ENCODE assay signal across 8 cellular contexts in genomic region chr17:38750312-38751121, GRCh38. TPM values are rescaled to one million over a fixed set of nuclear protein-coding genes. Genes with fewer than 3 reads are reported as not detected.
A peak's percentile ranks its signal among the peaks of the same experiment; 100 is the strongest.
DNase-seq lines count a peak whose midpoint lies in the region; ATAC-seq, FAIRE-seq and TF ChIP-seq lines count a peak whose summit lies in the region.

No MANE protein-coding gene starts in this region.

- peaks cover 23% of the 10 kb centered on the region for H3K79me2 ChIP-seq in SU-DHL-6 (ENCODE audit: insufficient read depth, low read length)

- no peaks in the 10 kb centered on the region for H3K9me3 Mint-ChIP-seq in HFFc6

- FAIRE-seq in GM19239 (lab: Jason Lieb, UNC) = no peak

- H3K9me3 ChIP-seq in BLaER1 (no peaks in the 10 kb centered on the region), SU-DHL-6 (ENCODE audit: insufficient read depth, low read length) (no peaks in the 10 kb centered on the region), esophagus (ENCODE audit: control insufficient read depth in 2 of 2, insufficient read depth in 1 of 2, low read depth in 1 of 2, low read length in 1 of 2) (no peaks in the 10 kb centered on the region)

- WGBS in esophagus, 2 donors = 32 to 36% methylated on average over 28 of the region's 28 CpGs

- H3K27me3 Mint-ChIP-seq in HFFc6 (ENCODE audit: insufficient read depth) = peaks cover 5% of the 10 kb centered on the region

- H3F3A ChIP-seq in SU-DHL-6 (ENCODE audit: insufficient read depth) = 0 out of 2 replicates have a peak, but pooled peaks cover 9% of the 10 kb centered on the region

- H3K4me1 Mint-ChIP-seq in HFFc6 (ENCODE audit: low read depth) = peaks cover 44% of the 10 kb centered on the region

- H3K36me3 Mint-ChIP-seq in HFFc6 (ENCODE audit: low read depth) = peaks cover 10% of the 10 kb centered on the region

- peaks cover 51% of the 10 kb centered on the region for H4K20me1 ChIP-seq in BLaER1
- H4K20me1 ChIP-seq in SU-DHL-6 (ENCODE audit: low read depth, low read length) = no peaks in the 10 kb centered on the region

- H3K27me3 ChIP-seq in BLaER1 (peaks cover 44% of the 10 kb centered on the region), SU-DHL-6 (ENCODE audit: low read length) (no peaks in the 10 kb centered on the region), esophagus (ENCODE audit: control insufficient read depth in 1 of 2, insufficient read depth in 2 of 2, low read length in 2 of 2) (no peaks in the 10 kb centered on the region), rectal smooth muscle tissue (ENCODE audit: control insufficient read depth, insufficient read depth, low read length) (peaks cover 2% of the 10 kb centered on the region)

- peaks cover 65% of the 10 kb centered on the region for H3K4me1 ChIP-seq in BLaER1
- H3K4me1 ChIP-seq in esophagus (ENCODE audit: control insufficient read depth in 2 of 2, insufficient read depth in 2 of 2, low read length in 1 of 2) = peaks cover 0 to 14% of the 10 kb centered on the region in 2 donors
- H3K4me1 ChIP-seq in rectal smooth muscle tissue (ENCODE audit: control insufficient read depth, insufficient read depth, low read length) = no peaks in the 10 kb centered on the region

- H3K36me3 ChIP-seq in BLaER1 = peaks cover 19% of the 10 kb centered on the region
- H3K36me3 ChIP-seq in SU-DHL-6 (ENCODE audit: low read length) = no peaks in the 10 kb centered on the region
- peaks cover 0 to 3% of the 10 kb centered on the region in 2 donors for H3K36me3 ChIP-seq in esophagus (ENCODE audit: control insufficient read depth in 2 of 2, insufficient read depth in 2 of 2, low read length in 1 of 2)
- peaks cover 6% of the 10 kb centered on the region for H3K36me3 ChIP-seq in rectal smooth muscle tissue (ENCODE audit: control insufficient read depth, insufficient read depth, low read length)

- peak overlapping the region; percentile 95 for H3K4me3 Mint-ChIP-seq in HFFc6

- H3K27ac ChIP-seq in BLaER1 = no peak overlapping the region
- H3K27ac ChIP-seq in SU-DHL-6 (ENCODE audit: low read depth, low read length) = no peak overlapping the region
- H3K27ac ChIP-seq in esophagus (ENCODE audit: low read depth in 2 of 2, low read length in 1 of 2) = peak overlapping the region; percentile 86
- no peak overlapping the region for H3K27ac ChIP-seq in rectal smooth muscle tissue (ENCODE audit: low read depth, low read length)

- no peak overlapping the region for H2AFZ ChIP-seq in SU-DHL-6 (ENCODE audit: low read depth, low read length, severe bottlenecking)

- H3K9ac ChIP-seq in BLaER1 (no peak overlapping the region), SU-DHL-6 (ENCODE audit: low read length) (no peak overlapping the region), rectal smooth muscle tissue (ENCODE audit: low read length) (no peak overlapping the region)

- H3K27ac Mint-ChIP-seq in HFFc6 = peak overlapping the region; percentile 90

- peak overlapping the region; percentile 83 for H3K4me2 ChIP-seq in BLaER1
- H3K4me2 ChIP-seq in SU-DHL-6 (ENCODE audit: low read depth, low read length, poor library complexity, severe bottlenecking) = peak overlapping the region; percentile 79

- H3K4me3 ChIP-seq in BLaER1 (peak overlapping the region; percentile 94), SU-DHL-6 (ENCODE audit: insufficient read depth, low read length, poor library complexity, severe bottlenecking) (no peak overlapping the region), esophagus (ENCODE audit: low read depth in 1 of 2, low read length in 2 of 2) (peak overlapping the region; percentile 65 to 72), rectal smooth muscle tissue (ENCODE audit: low read length) (peak overlapping the region; percentile 76)

- H3K9me2 ChIP-seq in SU-DHL-6 (replicated peaks; ENCODE audit: insufficient read depth, low read length) = no peaks in the 10 kb centered on the region

- DNase-seq in HFFc6 (no peak), GF-D8 (lab: John Stamatoyannopoulos, UW) (no peak), GM19239 (ENCODE audit: insufficient read length, low spot score) (no peak)

- no peak for ATAC-seq in HG03159 (IDR thresholded peaks at IDR 0.05; ENCODE audit: unreplicated experiment)

- TF ChIP-seq CTCF in HFFc6 (IDR thresholded peaks at IDR 0.05) = no peak
- TF ChIP-seq CTCF in SU-DHL-6 (IDR thresholded peaks at IDR 0.05; ENCODE audit: insufficient read depth, low read length, poor library complexity, severe bottlenecking) = no peak

RNA-seq across cellular contexts. Expression of gene PSMB3, which starts 2.0 kb away (rescaled TPM):
- total RNA-seq in HFFc6 (2021; fragmentation: NEBNext Ultra II Directional; extraction: Animal tissue kit (Norgen Biotek cat#: 25700)) = 100 to 1,000 TPM; 232 to 273 (median 253) TPM
- 100 to 1,000 TPM; 198 to 204 TPM for polyA plus RNA-seq in esophagus

RNA-seq across cellular contexts. Expression of gene PCGF2, which starts 2.4 kb away (rescaled TPM):
- 10 to 100 TPM; 59.7 to 73.5 (median 69.0) TPM for total RNA-seq in HFFc6 (2021; fragmentation: NEBNext Ultra II Directional; extraction: Animal tissue kit (Norgen Biotek cat#: 25700))
- 10 to 100 TPM in 1 of 2 donors, 1 to 10 TPM in 1; 9.4 to 22.4 TPM for polyA plus RNA-seq in esophagus

RNA-seq across cellular contexts. Expression of gene CISD3, which starts 20.4 kb away (rescaled TPM):
- total RNA-seq in HFFc6 (2021; fragmentation: NEBNext Ultra II Directional; extraction: Animal tissue kit (Norgen Biotek cat#: 25700)) = 10 to 100 TPM; 35.0 to 38.7 (median 36.6) TPM
- 10 to 100 TPM; 14.5 to 28.5 TPM for polyA plus RNA-seq in esophagus

RNA-seq across cellular contexts. Expression of gene MLLT6, which starts 45.4 kb away (rescaled TPM):
- 10 to 100 TPM; 26.5 to 31.5 (median 30.2) TPM for total RNA-seq in HFFc6 (2021; fragmentation: NEBNext Ultra II Directional; extraction: Animal tissue kit (Norgen Biotek cat#: 25700))
- 10 to 100 TPM; 20.9 to 66.1 TPM for polyA plus RNA-seq in esophagus

RNA-seq across cellular contexts. Expression of gene PIP4K2B, which starts 48.8 kb away (rescaled TPM):
- 10 to 100 TPM; 48.7 to 61.8 (median 55.5) TPM for total RNA-seq in HFFc6 (2021; fragmentation: NEBNext Ultra II Directional; extraction: Animal tissue kit (Norgen Biotek cat#: 25700))
- polyA plus RNA-seq in esophagus = 10 to 100 TPM in 1 of 2 donors, 1 to 10 TPM in 1; 7.7 to 11.1 TPM

Comparison
In these comparisons a context has a peak if more than half of its experiments do, and no peak if none do; other contexts are left out.
1. H3K27ac ChIP-seq: peak in esophagus (2 of 2); none in BLaER1 (single experiment), SU-DHL-6 (single experiment) and rectal smooth muscle tissue (single experiment).